In genomic region chr10:61869276-61869675, GRCh38 we compare ENCODE assay signal across 1 cellular context.
TF ChIP-seq lines count a peak whose summit lies in the region.

No MANE protein-coding gene starts in this region.

TF ChIP-seq in H1, 55 proteins besides CTCF, POLR2A, EP300 and RAD21:
- TF ChIP-seq ATF3 (IDR thresholded peaks at IDR 0.05; ENCODE audit: insufficient read depth, low read depth, low read length) (no peak), RBBP5 (IDR thresholded peaks at IDR 0.05; ENCODE audit: borderline replicate concordance, low read depth, low read length) (no peak), CBX5 (IDR thresholded peaks at IDR 0.05; ENCODE audit: low read depth, low read length) (no peak), E2F6 (IDR thresholded peaks at IDR 0.05) (no peak), YY1 (IDR thresholded peaks at IDR 0.05; ENCODE audit: low read depth, low read length) (no peak), RFX5 (IDR thresholded peaks at IDR 0.05; ENCODE audit: borderline replicate concordance, low read depth, low read length) (no peak), RXRA (IDR thresholded peaks at IDR 0.05; ENCODE audit: insufficient read depth, low read depth, low read length) (no peak), SAP30 (IDR thresholded peaks at IDR 0.05; ENCODE audit: insufficient read depth, insufficient replicate concordance, low read length) (no peak), SP2 (IDR thresholded peaks at IDR 0.05; ENCODE audit: low read length) (no peak)
